In genomic region chr7:34762769-34763168, GRCh38 we compare ENCODE assay signal across 16 cellular contexts.
"Had no signal": no experiment of that assay in that cellular context is flagged by ENCODE, and none has a peak within 500 bp of the region (broad histone marks: within the 10 kb centered on the region; RNA-seq: fewer than 3 reads in every experiment).

No MANE protein-coding gene starts in this region.

- H3K4me3 ChIP-seq: left ventricle myocardium inferior, stomach, thoracic aorta had no signal

- DNase-seq: activated CD4-positive, alpha-beta T cell treated with anti-CD3 and anti-CD28 coated beads, Interleukin-2, amount 50 U/mL, for 48 hours; activated CD4-positive, CD25-positive, alpha-beta regulatory T cell treated with anti-CD3 and anti-CD28 coated beads, Interleukin-2, amount 50 U/mL, for 72 hours; activated naive CD4-positive, alpha-beta T cell treated with anti-CD3 and anti-CD28 coated beads for 36 hours; activated naive CD8-positive, alpha-beta T cell treated with anti-CD3 and anti-CD28 coated beads, Interleukin-2, amount 50 U/mL, for 24 hours; central memory CD4-positive, alpha-beta T cell; effector CD8-positive, alpha-beta T cell; left ventricle myocardium inferior; naive thymus-derived CD8-positive, alpha-beta T cell; stimulated activated CD4-positive, alpha-beta T cell treated with anti-CD3 and anti-CD28 coated beads, Interleukin-12 subunit alpha, Interleukin-12 subunit beta, amount 100 ng/mL, for 4 hours; stimulated activated CD4-positive, alpha-beta T cell treated with anti-CD3 and anti-CD28 coated beads, Interleukin-2, amount 100 ng/mL, for 24 hours; stomach had no signal

- H3K36me3 ChIP-seq: left ventricle myocardium inferior, stomach, thoracic aorta had no signal

- H3K4me1 Mint-ChIP-seq: activated naive CD8-positive, alpha-beta T cell treated with anti-CD3 and anti-CD28 coated beads, Interleukin-2, amount 50 U/mL, for 24 hours; memory B cell; naive thymus-derived CD8-positive, alpha-beta T cell had no signal

- H3K27me3 ChIP-seq: stomach had no signal

- H3K9me3 ChIP-seq: left ventricle myocardium inferior, stomach, thoracic aorta had no signal

- H3K27ac ChIP-seq: left ventricle myocardium inferior, stomach, thoracic aorta had no signal

- H3K27ac Mint-ChIP-seq: activated naive CD4-positive, alpha-beta T cell treated with anti-CD3 and anti-CD28 coated beads for 36 hours; activated naive CD8-positive, alpha-beta T cell treated with anti-CD3 and anti-CD28 coated beads, Interleukin-2, amount 50 U/mL, for 24 hours; activated T-helper 2 cell treated with anti-CD3 and anti-CD28 coated beads, Interferon-gamma antibody, Interleukin-2, Interleukin-4, amounts not matched to agents 10 μg/mL and 5 μg/mL and 100 μg/mL, durations not matched to agents 14 hours and 24 hours and 36 hours; memory B cell; naive thymus-derived CD8-positive, alpha-beta T cell had no signal

- H3K36me3 Mint-ChIP-seq: memory B cell; naive thymus-derived CD8-positive, alpha-beta T cell had no signal

- H3K27me3 Mint-ChIP-seq: memory B cell had no signal

- H3K4me1 ChIP-seq: left ventricle myocardium inferior, stomach had no signal

- ATAC-seq: activated naive CD8-positive, alpha-beta T cell treated with anti-CD3 and anti-CD28 coated beads, Interleukin-2, amount 50 U/mL, for 24 hours; naive thymus-derived CD8-positive, alpha-beta T cell had no signal

- FAIRE-seq: keratinocyte, urothelium cell line had no signal

- H3K9me3 Mint-ChIP-seq: activated naive CD4-positive, alpha-beta T cell treated with anti-CD3 and anti-CD28 coated beads for 36 hours; activated naive CD8-positive, alpha-beta T cell treated with anti-CD3 and anti-CD28 coated beads, Interleukin-2, amount 50 U/mL, for 24 hours; activated T-helper 2 cell treated with anti-CD3 and anti-CD28 coated beads, Interferon-gamma antibody, Interleukin-2, Interleukin-4, amounts not matched to agents 10 μg/mL and 5 μg/mL and 100 μg/mL, durations not matched to agents 14 hours and 24 hours and 36 hours; memory B cell had no signal

- H3K4me3 Mint-ChIP-seq: activated naive CD4-positive, alpha-beta T cell treated with anti-CD3 and anti-CD28 coated beads for 36 hours; activated naive CD8-positive, alpha-beta T cell treated with anti-CD3 and anti-CD28 coated beads, Interleukin-2, amount 50 U/mL, for 24 hours; memory B cell; naive thymus-derived CD8-positive, alpha-beta T cell had no signal
